13 cellular contexts compared by ENCODE assay signal in the genomic region with DNA sequence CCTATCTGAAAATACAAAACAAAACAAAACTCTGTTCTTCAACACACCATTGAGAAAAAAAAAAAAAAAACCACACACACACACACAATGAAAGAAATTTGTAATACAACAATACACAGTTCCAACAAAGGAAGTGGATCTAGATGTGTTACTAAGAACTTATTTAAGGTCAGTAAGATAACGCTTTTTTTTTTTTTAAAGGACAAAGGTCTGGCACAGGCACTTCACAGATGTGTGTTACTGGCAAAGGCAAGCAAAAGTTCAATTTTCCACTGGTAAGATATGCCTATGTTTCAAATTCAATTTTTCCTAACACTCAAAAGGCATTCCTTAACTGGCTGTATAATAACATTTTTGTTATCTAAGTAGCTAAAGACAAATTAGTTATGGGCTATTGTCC. TPM values are rescaled to one million over a fixed set of nuclear protein-coding genes. Genes with fewer than 3 reads are reported as not detected.
DNase-seq lines count a peak whose midpoint lies in the region; ATAC-seq and TF ChIP-seq lines count a peak whose summit lies in the region.
"Had no signal": no experiment of that assay in that cellular context is flagged by ENCODE, and none has a peak within 500 bp of the region (broad histone marks: within the 10 kb centered on the region; RNA-seq: fewer than 3 reads in every experiment).

No MANE protein-coding gene starts in this region.

- POLR2A ChIA-PET in OCI-LY7 (lab: Charles Lee) = interaction anchor here (0.6 to 5.2 kb wide), 2 partner anchors 20 to 29 kb away, joined by 4 to 74 read pairs; no protein-coding TSS in a partner anchor

- no peak overlapping the region for H4K91ac ChIP-seq in mesenchymal stem cell (ENCODE audit: low read length)

- no TSS peak for BruUV-seq in OCI-LY7 (replicated peaks; lab: Mats Ljungman, UMichigan)

- H3K27ac Mint-ChIP-seq in CD4-positive, CD25-positive, alpha-beta regulatory T cell = peak overlapping the region in 2 of 3 donors; percentile 57 to 75
- no peak overlapping the region for H3K27ac Mint-ChIP-seq in endodermal cell
- H3K27ac Mint-ChIP-seq: HFFc6 had no signal

- peaks cover 16% of the 10 kb centered on the region for H3K79me1 ChIP-seq in mesenchymal stem cell (replicated peaks; ENCODE audit: low read length, poor library complexity, severe bottlenecking)

- DNase-seq in CD4-positive, CD25-positive, alpha-beta regulatory T cell = no peak
- DNase-seq in OCI-LY7 (ENCODE audit: low spot score) (no peak), endodermal cell (no peak), mesenchymal stem cell (no peak), NCI-H146 treated with DMSO at 0.1 percent for 48 hours (lab: John Stamatoyannopoulos, UW; ENCODE audit: unreplicated experiment) (no peak), NCI-H774 (lab: John Stamatoyannopoulos, UW) (no peak)
- DNase-seq: HCEC 1CT, HFFc6, IMR-90 had no signal

- H3K79me2 ChIP-seq in OCI-LY7 (ENCODE audit: insufficient read depth, low read depth, low read length) = peaks cover 34% of the 10 kb centered on the region

- H3K9me2 ChIP-seq in OCI-LY7 (ENCODE audit: insufficient read depth, low read length) = no peaks in the 10 kb centered on the region

- no peak overlapping the region for H3K14ac ChIP-seq in mesenchymal stem cell (ENCODE audit: low read length in 2 of 2)

- H3K36me3 ChIP-seq in CD4-positive, CD25-positive, alpha-beta regulatory T cell (ENCODE audit: control insufficient read depth, insufficient read depth, low read length) = peaks cover 28% of the 10 kb centered on the region
- H3K36me3 ChIP-seq in OCI-LY7 (ENCODE audit: insufficient read depth, low read length) (peaks cover 63% of the 10 kb centered on the region), endodermal cell (ENCODE audit: control insufficient read depth, insufficient read depth, low read length) (peaks cover 59% of the 10 kb centered on the region), mesenchymal stem cell (ENCODE audit: control insufficient read depth in 1 of 2, insufficient read depth in 2 of 2, low read depth in 1 of 2, low read length in 2 of 2) (peaks cover 3 to 42% of the 10 kb centered on the region in 2 experiments)

- TF ChIP-seq CTCF in OCI-LY7 (conservative IDR thresholded peaks at IDR 0.05; ENCODE audit: low read length) (no peak), endodermal cell (conservative IDR thresholded peaks at IDR 0.05) (no peak)

- H3K4me3 ChIP-seq in CD4-positive, CD25-positive, alpha-beta regulatory T cell (ENCODE audit: low read depth, low read length) = no peak overlapping the region
- no peak overlapping the region for H3K4me3 ChIP-seq in OCI-LY7 (ENCODE audit: low read depth, low read length, poor library complexity, severe bottlenecking)
- H3K4me3 ChIP-seq in endodermal cell (ENCODE audit: low read length) = peak overlapping the region; percentile 33
- H3K4me3 ChIP-seq in mesenchymal stem cell (ENCODE audit: insufficient read depth in 1 of 2, low read depth in 1 of 2, low read length in 2 of 2) = no peak overlapping the region
- H3K4me3 ChIP-seq: BLaER1, GM12878 had no signal

- H2BK12ac ChIP-seq in mesenchymal stem cell (ENCODE audit: low read length in 2 of 2) = no peak overlapping the region

- CTCF ChIA-PET in OCI-LY7 (lab: Charles Lee; ENCODE audit: unreplicated experiment) = no interaction called here

- peaks cover 19 to 51% (median 38%) of the 10 kb centered on the region in 4 donors for H3K4me1 Mint-ChIP-seq in CD4-positive, CD25-positive, alpha-beta regulatory T cell
- H3K4me1 Mint-ChIP-seq in endodermal cell = peaks cover 17% of the 10 kb centered on the region

- no peak overlapping the region for H3K23ac ChIP-seq in mesenchymal stem cell (ENCODE audit: low read length in 2 of 2)

- no peak overlapping the region for H2BK120ac ChIP-seq in mesenchymal stem cell (ENCODE audit: low read depth, low read length)

- no peak for ATAC-seq in CD4-positive, CD25-positive, alpha-beta regulatory T cell (ENCODE audit: low read depth in 2 of 2)
- ATAC-seq in HG02938 (IDR thresholded peaks at IDR 0.05; ENCODE audit: unreplicated experiment) = no peak
- no peak for ATAC-seq in HG03457 (IDR thresholded peaks at IDR 0.05; ENCODE audit: unreplicated experiment)
- ATAC-seq: GM12878 had no signal

- no peak overlapping the region for H2BK5ac ChIP-seq in mesenchymal stem cell (ENCODE audit: low read depth, low read length, poor library complexity, severe bottlenecking)

- H4K8ac ChIP-seq in mesenchymal stem cell (ENCODE audit: low read length) = no peak overlapping the region

- H3K4ac ChIP-seq in mesenchymal stem cell (ENCODE audit: low read depth in 1 of 2, low read length in 2 of 2) = no peak overlapping the region

- peak overlapping the region; percentile 15 for H3K4me2 ChIP-seq in OCI-LY7 (ENCODE audit: low read length)
- H3K4me2 ChIP-seq in mesenchymal stem cell (ENCODE audit: low read length, poor library complexity, severe bottlenecking) = no peak overlapping the region
- H3K4me2 ChIP-seq: BLaER1 had no signal

- H3K27me3 ChIP-seq in CD4-positive, CD25-positive, alpha-beta regulatory T cell (ENCODE audit: control insufficient read depth, insufficient read depth, low read length) = no peaks in the 10 kb centered on the region
- no peaks in the 10 kb centered on the region for H3K27me3 ChIP-seq in endodermal cell (ENCODE audit: control insufficient read depth, insufficient read depth, low read length, poor library complexity, severe bottlenecking)
- H3K27me3 ChIP-seq in mesenchymal stem cell (ENCODE audit: control insufficient read depth in 1 of 2, insufficient read depth in 1 of 2, low read length in 2 of 2) = no peaks in the 10 kb centered on the region
- H3K27me3 ChIP-seq: BLaER1 had no signal

- peaks cover 16% of the 10 kb centered on the region for H3K36me3 Mint-ChIP-seq in CD4-positive, CD25-positive, alpha-beta regulatory T cell
- peaks cover 41% of the 10 kb centered on the region for H3K36me3 Mint-ChIP-seq in endodermal cell (ENCODE audit: low read depth)

- H3K9ac ChIP-seq in endodermal cell (ENCODE audit: extremely low read depth, low read length, poor library complexity, severe bottlenecking) = no peak overlapping the region
- H3K9ac ChIP-seq in mesenchymal stem cell (ENCODE audit: low read length) = peak overlapping the region; percentile 22
- H3K9ac ChIP-seq: BLaER1 had no signal

- no peak overlapping the region for H3K18ac ChIP-seq in mesenchymal stem cell (ENCODE audit: low read depth in 1 of 2, low read length in 2 of 2)

- H3K9me3 Mint-ChIP-seq in CD4-positive, CD25-positive, alpha-beta regulatory T cell = peaks cover 0 to 4% (median 0%) of the 10 kb centered on the region in 7 donors
- H3K9me3 Mint-ChIP-seq in endodermal cell = peaks cover 8% of the 10 kb centered on the region
- H3K9me3 Mint-ChIP-seq: HFFc6 had no signal

- H2BK15ac ChIP-seq in mesenchymal stem cell (ENCODE audit: low read depth, poor library complexity, severe bottlenecking) = no peak overlapping the region

- peaks cover 13% of the 10 kb centered on the region for H3K27me3 Mint-ChIP-seq in CD4-positive, CD25-positive, alpha-beta regulatory T cell
- no peaks in the 10 kb centered on the region for H3K27me3 Mint-ChIP-seq in endodermal cell (ENCODE audit: insufficient read depth)

- no peak overlapping the region for H2AK5ac ChIP-seq in mesenchymal stem cell (ENCODE audit: low read length, severe bottlenecking)

- WGBS in endodermal cell (ENCODE audit: insufficient coverage in 1 of 2, insufficient read length in 1 of 2), 2 experiments = 94 to 100% methylated on average over 1 of the region's 1 CpG
- 100% methylated on average over 1 of the region's 1 CpG for whole genome bisulfite sequencing in mesenchymal stem cell

- H3K27ac ChIP-seq in CD4-positive, CD25-positive, alpha-beta regulatory T cell (ENCODE audit: insufficient read depth, low read length, poor library complexity, severe bottlenecking) = no peak overlapping the region
- H3K27ac ChIP-seq in OCI-LY7 (ENCODE audit: low read depth, low read length, poor library complexity, severe bottlenecking) (no peak overlapping the region), endodermal cell (ENCODE audit: low read depth, low read length) (no peak overlapping the region), mesenchymal stem cell (ENCODE audit: low read length, poor library complexity, severe bottlenecking) (no peak overlapping the region)
- H3K27ac ChIP-seq: BLaER1 had no signal

- peak overlapping the region in 1 of 4 donors; percentile 65 for H3K4me3 Mint-ChIP-seq in CD4-positive, CD25-positive, alpha-beta regulatory T cell
- no peak overlapping the region for H3K4me3 Mint-ChIP-seq in endodermal cell
- H3K4me3 Mint-ChIP-seq: HFFc6 had no signal

- no peaks in the 10 kb centered on the region for H4K20me1 ChIP-seq in OCI-LY7 (ENCODE audit: insufficient read depth, low read length)

- no peak overlapping the region for H2AFZ ChIP-seq in OCI-LY7 (ENCODE audit: low read length)
- H2AFZ ChIP-seq in mesenchymal stem cell (ENCODE audit: low read depth, low read length) = no peak overlapping the region

- no peaks in the 10 kb centered on the region for H3K9me3 ChIP-seq in CD4-positive, CD25-positive, alpha-beta regulatory T cell (ENCODE audit: control insufficient read depth in 2 of 2, low read length in 2 of 2)
- peaks cover 13% of the 10 kb centered on the region for H3K9me3 ChIP-seq in OCI-LY7 (ENCODE audit: low read length)
- H3K9me3 ChIP-seq in endodermal cell (ENCODE audit: control insufficient read depth, low read length) = peaks cover 11% of the 10 kb centered on the region
- H3K9me3 ChIP-seq in mesenchymal stem cell (ENCODE audit: control insufficient read depth, low read length) = peaks cover 2% of the 10 kb centered on the region

- H3K4me1 ChIP-seq in CD4-positive, CD25-positive, alpha-beta regulatory T cell (ENCODE audit: control insufficient read depth, insufficient read depth, low read length, poor library complexity, severe bottlenecking) = peaks cover 26% of the 10 kb centered on the region
- H3K4me1 ChIP-seq in OCI-LY7 (ENCODE audit: insufficient read depth, low read length, poor library complexity, severe bottlenecking) (peaks cover 21% of the 10 kb centered on the region), endodermal cell (ENCODE audit: control insufficient read depth, insufficient read depth, low read length) (no peaks in the 10 kb centered on the region), mesenchymal stem cell (ENCODE audit: control insufficient read depth, insufficient read depth, low read depth, low read length) (peaks cover 4% of the 10 kb centered on the region)

- intact Hi-C loops in OCI-LY7 (cut with micrococcal nuclease; ENCODE audit: unreplicated experiment) = loop anchor here (5.0 to 10.0 kb wide), 2 partner anchors 787 to 1436 kb away; partner anchors contain the start of genes C9orf40 and VPS13A

RNA-seq across cellular contexts. Expression of gene RFK, which starts 3.6 kb away (rescaled TPM):
- total RNA-seq in CD4-positive, CD25-positive, alpha-beta regulatory T cell = 12.4 TPM
- polyA plus RNA-seq in CD4-positive, CD25-positive, alpha-beta regulatory T cell = 10 to 100 TPM; 31.3 to 39.7 (median 35.0) TPM
- total RNA-seq in OCI-LY7 (2014; rRNA removed; shearing (Covaris generic)) = 25.4 and 37.8 TPM in 2 replicates
- total RNA-seq in OCI-LY7 (2022) (27.9 and 28.7 TPM in 2 replicates), endodermal cell (10 to 100 TPM; 16.5 to 17.4 TPM)
- 22.9 TPM for polyA plus RNA-seq in endodermal cell (2013, experiment 1 of 2)
- 21.8 TPM for polyA plus RNA-seq in endodermal cell (2013, experiment 2 of 2)
- polyA plus RNA-seq in mesenchymal stem cell (2013, experiment 1 of 2) = 14.9 TPM
- 17.0 TPM for polyA plus RNA-seq in mesenchymal stem cell (2013, experiment 2 of 2)
